8 cellular contexts compared by ENCODE assay signal in genomic region chr6:53179961-53180651, GRCh38. TPM values are rescaled to one million over a fixed set of nuclear protein-coding genes. Genes with fewer than 3 reads are reported as not detected.
A peak's percentile ranks its signal among the peaks of the same experiment; 100 is the strongest.
DNase-seq lines count a peak whose midpoint lies in the region; ATAC-seq and TF ChIP-seq lines count a peak whose summit lies in the region.

No MANE protein-coding gene starts in this region.

- TF ChIP-seq CTCF in MCF 10A (IDR thresholded peaks at IDR 0.05; ENCODE audit: unreplicated experiment) (no peak), progenitor cell of endocrine pancreas (IDR thresholded peaks at IDR 0.05; ENCODE audit: unreplicated experiment) (no peak)

- no peak for TF ChIP-seq RAD21 in Ishikawa (IDR thresholded peaks at IDR 0.05; ENCODE audit: low read depth)

- no peaks in the 10 kb centered on the region for H3K27me3 Mint-ChIP-seq in MCF 10A (ENCODE audit: insufficient read depth, unreplicated experiment)
- H3K27me3 Mint-ChIP-seq in progenitor cell of endocrine pancreas = peaks cover 2% of the 10 kb centered on the region

- intact Hi-C loops in MCF 10A (cut with micrococcal nuclease) = no loop called here

- H3K4me1 Mint-ChIP-seq in MCF 10A (ENCODE audit: insufficient read depth, unreplicated experiment) (peaks cover 5% of the 10 kb centered on the region), progenitor cell of endocrine pancreas (ENCODE audit: low read depth) (peaks cover 1% of the 10 kb centered on the region)

- no peaks in the 10 kb centered on the region for H3K36me3 Mint-ChIP-seq in MCF 10A (ENCODE audit: insufficient read depth, unreplicated experiment)
- H3K36me3 Mint-ChIP-seq in progenitor cell of endocrine pancreas (ENCODE audit: insufficient read depth) = no peaks in the 10 kb centered on the region

- peak; percentile 17 for DNase-seq in NCI-H526 treated with DMSO at 0.1 percent for 48 hours (lab: John Stamatoyannopoulos, UW)
- DNase-seq in MCF 10A (ENCODE audit: unreplicated experiment) = peak; percentile 50
- peak; percentile 72 for DNase-seq in non-pigmented ciliary epithelial cell (ENCODE audit: low read depth)
- no peak for DNase-seq in cortex of kidney (lab: John Stamatoyannopoulos, UW)
- no peak for DNase-seq in progenitor cell of endocrine pancreas (ENCODE audit: low spot score, unreplicated experiment)
- DNase-seq in 8988T = no peak

- ATAC-seq in HG02798 (IDR thresholded peaks at IDR 0.05; ENCODE audit: poor library complexity, unreplicated experiment) = no peak

- POLR2A ChIA-PET in MCF 10A (lab: Yijun Ruan, JAX) = no interaction called here

- H3K27ac Mint-ChIP-seq in MCF 10A (ENCODE audit: low read depth, unreplicated experiment) (no peak overlapping the region), progenitor cell of endocrine pancreas (no peak overlapping the region)

- no peak for TF ChIP-seq EP300 in Ishikawa (IDR thresholded peaks at IDR 0.05; ENCODE audit: borderline replicate concordance)

- H3K4me3 Mint-ChIP-seq in MCF 10A (ENCODE audit: unreplicated experiment) = no peak overlapping the region
- H3K4me3 Mint-ChIP-seq in progenitor cell of endocrine pancreas (ENCODE audit: low read depth) = no peak overlapping the region

- CTCF ChIA-PET in MCF 10A (lab: Yijun Ruan, JAX) = interaction anchor here (0.6 to 1.7 kb wide), 2 partner anchors 8 to 302 kb away, joined by 3 to 9 read pairs; no protein-coding TSS in a partner anchor

- H3K9me3 Mint-ChIP-seq in MCF 10A (ENCODE audit: unreplicated experiment) (no peaks in the 10 kb centered on the region), progenitor cell of endocrine pancreas (ENCODE audit: low read depth) (no peaks in the 10 kb centered on the region)

- BruUV-seq in MCF 10A (replicated peaks; lab: Mats Ljungman, UMichigan) = no TSS peak

TF ChIP-seq in Ishikawa, 13 proteins besides CTCF, POLR2A, EP300 and RAD21:
- TF ChIP-seq NFIC (IDR thresholded peaks at IDR 0.05) (peak; percentile 55), CREB1 (IDR thresholded peaks at IDR 0.05; ENCODE audit: low read depth) (no peak)

RNA-seq across cellular contexts. Expression of gene GCM1, which starts 31.5 kb away (rescaled TPM):
- total RNA-seq in MCF 10A (2022) = not detected in 2 replicates
- not detected in 2 replicates for total RNA-seq in progenitor cell of endocrine pancreas

Comparison
In these comparisons a context has a peak if more than half of its experiments do, and no peak if none do; other contexts are left out.
1. DNase-seq: peak in NCI-H526 treated with DMSO at 0.1 percent for 48 hours (single experiment), MCF 10A (single experiment) and non-pigmented ciliary epithelial cell (single experiment); none in cortex of kidney (single experiment), progenitor cell of endocrine pancreas (single experiment) and 8988T (single experiment).